ENCODE assay signal across 8 cellular contexts in the genomic region with DNA sequence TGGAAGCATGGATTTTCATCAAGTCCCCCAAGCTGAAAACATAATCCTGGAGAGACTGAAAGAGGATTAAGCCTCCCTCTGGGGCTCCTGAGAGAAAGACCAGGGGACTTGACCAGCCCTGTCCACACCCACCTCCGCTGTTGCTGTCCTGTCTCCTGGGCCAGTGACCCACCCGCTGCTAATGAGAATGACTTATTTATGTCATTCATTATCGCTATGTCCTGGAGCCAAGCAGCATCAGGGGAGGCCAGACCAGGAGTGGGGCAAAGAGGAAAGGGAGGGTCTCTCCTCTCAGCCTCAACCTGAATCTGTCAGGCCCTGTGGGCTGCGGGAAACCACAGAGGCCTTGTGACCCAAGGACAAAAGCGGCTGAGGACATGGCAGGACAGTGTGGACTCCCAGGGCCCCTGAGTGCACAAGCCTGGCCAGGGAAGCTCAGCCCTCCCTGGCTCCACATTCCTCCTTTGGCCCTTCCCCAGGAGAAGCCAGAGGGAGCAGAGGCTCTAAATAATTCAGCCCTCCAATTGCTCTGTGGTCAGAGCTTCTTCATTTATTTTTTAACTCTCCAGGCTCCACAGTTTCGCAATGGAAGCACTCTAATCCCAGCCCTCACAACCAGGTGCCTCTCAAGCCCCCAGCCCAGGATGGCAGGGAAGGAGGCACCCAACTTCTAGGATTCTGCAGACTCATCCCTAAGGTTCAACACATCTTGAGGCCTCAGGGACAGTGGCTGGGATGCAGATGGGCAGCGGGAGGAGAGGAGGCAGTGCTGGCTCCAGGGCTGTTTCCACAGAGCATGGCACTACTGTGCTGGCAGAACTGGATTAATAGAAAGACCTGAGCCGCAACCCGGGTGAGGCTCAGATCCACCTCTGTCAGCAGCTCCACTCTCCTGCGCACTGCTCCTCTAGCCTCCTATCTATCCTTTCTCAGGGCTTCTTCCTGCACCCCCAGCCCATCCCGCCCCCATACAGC. TPM values are rescaled to one million over a fixed set of nuclear protein-coding genes. Genes with fewer than 3 reads are reported as not detected.
DNase-seq lines count a peak whose midpoint lies in the region; ATAC-seq, FAIRE-seq and TF ChIP-seq lines count a peak whose summit lies in the region.

No MANE protein-coding gene starts in this region.

- H3K4me2 ChIP-seq in H1 (ENCODE audit: insufficient read depth in 1 of 2, low read depth in 2 of 2, low read length in 2 of 2): peak overlapping the region; percentile 14 to 34; a peak in 2 of 4 replicates

- 88% methylated on average over 10 of the region's 11 CpGs; no CpG with 5 or more reads in 1 of the 2 experiments for WGBS in H1 (ENCODE audit: extremely low coverage in 1 of 2, insufficient coverage in 1 of 2, insufficient read length in 1 of 2, insufficient replicate concordance in 2 of 2, low coverage in 1 of 2, low lambda C conversion rate in 2 of 2, missing lambda C conversion rate in 1 of 2), 2 experiments

- no peak overlapping the region for H2BK120ac ChIP-seq in H1 (replicated peaks; ENCODE audit: low read depth, low read length)

- no peak for TF ChIP-seq CTCF in H1 (IDR thresholded peaks at IDR 0.05; ENCODE audit: control extremely low read depth in 1 of 3, insufficient read depth in 1 of 3, low read depth in 1 of 3, low read length in 3 of 3)

- peak overlapping the region in 2 of 4 experiments; percentile 28 to 35; a peak in 2 of 7 replicates for H3K9ac ChIP-seq in H1 (replicated peaks in 1 of 4; ENCODE audit: extremely low read depth in 1 of 4, low read depth in 3 of 4, low read length in 3 of 4)

- no peaks in the 10 kb centered on the region for H3K36me3 Mint-ChIP-seq in activated naive CD8-positive, alpha-beta T cell treated with anti-CD3 and anti-CD28 coated beads, Interleukin-2, amount 50 U/mL, for 24 hours (ENCODE audit: low read depth)

- H4K8ac ChIP-seq in H1 (ENCODE audit: extremely low read depth, insufficient read depth, low read length): peak overlapping the region; percentile 63; the same call in 1 of the 2 replicates

- peak overlapping the region; percentile 90; the same call in 1 of the 2 replicates for H2AK5ac ChIP-seq in H1 (ENCODE audit: low read depth, low read length)

- peak overlapping the region; percentile 99 for H2BK15ac ChIP-seq in H1 (ENCODE audit: low read length)

- H4K5ac ChIP-seq in H1 (ENCODE audit: insufficient read length, low read depth, low read length): peak overlapping the region; percentile 2

- H3K4me3 ChIP-seq in H1 (ENCODE audit: extremely low read depth in 1 of 4, insufficient read depth in 2 of 4, low read depth in 3 of 4, low read length in 4 of 4): no peak overlapping the region; a peak in 1 of 8 replicates

- peak overlapping the region; percentile 95 for H3K18ac ChIP-seq in H1 (ENCODE audit: extremely low read depth, low read length)

- peak overlapping the region; percentile 96 for H2BK12ac ChIP-seq in H1 (ENCODE audit: low read depth, low read length)

- H3K4me1 Mint-ChIP-seq in activated naive CD8-positive, alpha-beta T cell treated with anti-CD3 and anti-CD28 coated beads, Interleukin-2, amount 50 U/mL, for 24 hours: peaks cover 19% of the 10 kb centered on the region

- no peaks in the 10 kb centered on the region for H3K36me3 ChIP-seq in H1 (ENCODE audit: control insufficient read depth in 2 of 4, insufficient read depth in 4 of 4, low read length in 3 of 4)

- H3K4me3 Mint-ChIP-seq in activated naive CD8-positive, alpha-beta T cell treated with anti-CD3 and anti-CD28 coated beads, Interleukin-2, amount 50 U/mL, for 24 hours: no peak overlapping the region

- ATAC-seq in HG03045 (IDR thresholded peaks at IDR 0.05; ENCODE audit: unreplicated experiment) (no peak), HG02610 (IDR thresholded peaks at IDR 0.05; ENCODE audit: unreplicated experiment) (no peak)
- ATAC-seq in activated naive CD8-positive, alpha-beta T cell treated with anti-CD3 and anti-CD28 coated beads, Interleukin-2, amount 50 U/mL, for 24 hours: no peak

- DNase-seq in NOMO-1 treated with DMSO at 0.1 percent for 48 hours (lab: John Stamatoyannopoulos, UW; ENCODE audit: unreplicated experiment) (peak; percentile 53), NOMO-1 treated with dmso at 0.1 percent for 144 hours (lab: John Stamatoyannopoulos, UW; ENCODE audit: unreplicated experiment) (no peak), H1 (ENCODE audit: low read depth in 1 of 2, low spot score in 2 of 2) (no peak), middle frontal gyrus (ENCODE audit: extremely low spot score, low spot score) (peak; percentile 28), HTR-8/SVneo (ENCODE audit: insufficient read length, low spot score) (no peak)
- DNase-seq in activated naive CD8-positive, alpha-beta T cell treated with anti-CD3 and anti-CD28 coated beads, Interleukin-2, amount 50 U/mL, for 24 hours: no peak

- no peak overlapping the region for H3K14ac ChIP-seq in H1 (ENCODE audit: insufficient read length)

- no peaks in the 10 kb centered on the region for H3K9me3 Mint-ChIP-seq in activated naive CD8-positive, alpha-beta T cell treated with anti-CD3 and anti-CD28 coated beads, Interleukin-2, amount 50 U/mL, for 24 hours

- 0 out of 7 replicates have a peak, but pooled peaks cover 0 to 2% (median 0%) of the 10 kb centered on the region in 4 experiments for H3K27me3 ChIP-seq in H1 (replicated peaks in 1 of 4; ENCODE audit: control insufficient read depth in 3 of 4, extremely low read depth in 1 of 4, insufficient read depth in 3 of 4, low read length in 3 of 4)

- no peak overlapping the region for H2AFZ ChIP-seq in H1 (ENCODE audit: low read length)

- H3K23me2 ChIP-seq in H1 (ENCODE audit: low read depth, low read length): no peaks in the 10 kb centered on the region

- POLR2A ChIA-PET in H1 (lab: Charles Lee; ENCODE audit: partially characterized antibody): interaction anchor here (1.1 to 1.8 kb wide), 3 partner anchors 10 to 63 kb away, joined by 3 to 8 read pairs (median 4); no protein-coding TSS in a partner anchor

- no peaks in the 10 kb centered on the region for H3K9me3 ChIP-seq in H1 (ENCODE audit: insufficient read depth in 2 of 2, low read depth in 1 of 2, low read length in 1 of 2)

- no peak overlapping the region for H3K23ac ChIP-seq in H1 (ENCODE audit: insufficient read length)

- H3K27ac Mint-ChIP-seq in activated naive CD8-positive, alpha-beta T cell treated with anti-CD3 and anti-CD28 coated beads, Interleukin-2, amount 50 U/mL, for 24 hours: no peak overlapping the region

- no peaks in the 10 kb centered on the region for H3K79me2 ChIP-seq in H1 (ENCODE audit: control insufficient read depth in 1 of 2, insufficient read depth in 2 of 2, low read length in 2 of 2)

- CTCF ChIA-PET in H1 (lab: Charles Lee; ENCODE audit: partially characterized antibody): interaction anchor here (1.0 to 4.3 kb wide), 8 partner anchors 10 to 76 kb away, joined by 3 to 33 read pairs (median 4); a partner anchor contains a TSS

- no peaks in the 10 kb centered on the region for H3K79me1 ChIP-seq in H1 (ENCODE audit: low read depth, low read length)

- H4K20me1 ChIP-seq in H1 (replicated peaks in 1 of 2; ENCODE audit: control insufficient read depth in 1 of 2, insufficient read depth in 2 of 2, low read length in 2 of 2): no peaks in the 10 kb centered on the region

- H2BK5ac ChIP-seq in H1 (ENCODE audit: low read depth, low read length): peak overlapping the region; percentile 97

- H4K91ac ChIP-seq in H1 (replicated peaks; ENCODE audit: insufficient read length, low read length): peak overlapping the region; percentile 91

- FAIRE-seq in H1 (lab: Jason Lieb, UNC) (no peak), HTR-8/SVneo (lab: Jason Lieb, UNC) (no peak)

- TF ChIP-seq RAD21 in H1 (IDR thresholded peaks at IDR 0.05 in 1 of 2, conservative IDR thresholded peaks at IDR 0.05 in 1 of 2; ENCODE audit: low read depth in 2 of 2, low read length in 2 of 2): no peak

- peak overlapping the region; percentile 51 for H3K4ac ChIP-seq in H1 (replicated peaks; ENCODE audit: insufficient read length, low read depth, low read length)

- no peak overlapping the region for H3K56ac ChIP-seq in H1 (replicated peaks; ENCODE audit: insufficient read length, low read depth, low read length)

- no peak for TF ChIP-seq EP300 in H1 (IDR thresholded peaks at IDR 0.05; ENCODE audit: borderline replicate concordance in 1 of 2, low read depth in 2 of 2, low read length in 2 of 2)

- H3K27me3 Mint-ChIP-seq in activated naive CD8-positive, alpha-beta T cell treated with anti-CD3 and anti-CD28 coated beads, Interleukin-2, amount 50 U/mL, for 24 hours: peaks cover 19% of the 10 kb centered on the region

- peaks cover 6 to 15% (median 14%) of the 10 kb centered on the region in 4 experiments for H3K4me1 ChIP-seq in H1 (replicated peaks in 1 of 4; ENCODE audit: control insufficient read depth in 3 of 4, insufficient read depth in 4 of 4, low read length in 3 of 4)

- H3K27ac ChIP-seq in H1 (ENCODE audit: low read depth, low read length): peak overlapping the region; percentile 64

- no peak for TF ChIP-seq POLR2A in H1 (IDR thresholded peaks at IDR 0.05; ENCODE audit: control extremely low read depth in 1 of 2, low read depth in 2 of 2, low read length in 2 of 2)

- H2BK20ac ChIP-seq in H1 (ENCODE audit: low read length): peak overlapping the region; percentile 95

TF ChIP-seq in H1, 55 proteins besides CTCF, POLR2A, EP300 and RAD21 (continues in another document):
- peak; percentile 22; the same call in 1 of the 2 replicates for TF ChIP-seq CEBPB (IDR thresholded peaks at IDR 0.05; ENCODE audit: low read depth, low read length)

RNA-seq across cellular contexts. Expression of a gene that starts 19.1 kb away (rescaled TPM):
- total RNA-seq in H1 (2021; fragmentation: NEBNext Ultra II Directional; extraction: Animal tissue kit (Norgen Biotek cat#: 25700)): 7.8 and 10.7 TPM in 2 replicates
- polyA plus RNA-seq in H1 (2011; rRNA removed): 4.0 and 6.7 TPM in 2 replicates
- polyA plus RNA-seq in H1 (2011; cell fraction: cytosol; rRNA removed): 5.2 TPM
- 12.0 TPM for polyA plus RNA-seq in H1 (2011; cell fraction: nucleus; rRNA removed)
- 3.4 to 9.6 TPM (median 7.3 TPM) in 4 replicates for polyA plus RNA-seq in H1 (2012, experiment 1 of 2)
- polyA plus RNA-seq in H1 (2012, experiment 2 of 2): 4.9 TPM
- polyA plus RNA-seq in H1 (2013, experiment 1 of 2): 5.8 TPM
- polyA plus RNA-seq in H1 (2013, experiment 2 of 2): 5.8 TPM
- polyA minus RNA-seq in H1 (2011; rRNA and poly(A)+ RNA removed): 4.1 and 5.1 TPM in 2 replicates
- polyA minus RNA-seq in H1 (2011; cell fraction: cytosol; rRNA and poly(A)+ RNA removed): 2.2 TPM
- 4.1 TPM for polyA minus RNA-seq in H1 (2011; cell fraction: nucleus; rRNA and poly(A)+ RNA removed)

RNA-seq across cellular contexts. Expression of a gene that starts 51.9 kb away (rescaled TPM):
- total RNA-seq in H1 (2021; fragmentation: NEBNext Ultra II Directional; extraction: Animal tissue kit (Norgen Biotek cat#: 25700)): 56.7 and 61.9 TPM in 2 replicates
- 21.5 and 28.9 TPM in 2 replicates for polyA plus RNA-seq in H1 (2011; rRNA removed)
- polyA plus RNA-seq in H1 (2011; cell fraction: cytosol; rRNA removed): 25.3 TPM
- polyA plus RNA-seq in H1 (2011; cell fraction: nucleus; rRNA removed): 29.8 TPM
- polyA plus RNA-seq in H1 (2012, experiment 1 of 2): 33.3 to 43.5 TPM (median 39.8 TPM) in 4 replicates
- polyA plus RNA-seq in H1 (2012, experiment 2 of 2): 5.7 TPM
- 39.2 TPM for polyA plus RNA-seq in H1 (2013, experiment 1 of 2)
- 38.4 TPM for polyA plus RNA-seq in H1 (2013, experiment 2 of 2)
- polyA minus RNA-seq in H1 (2011; rRNA and poly(A)+ RNA removed): 81.4 and 108 TPM in 2 replicates
- 35.6 TPM for polyA minus RNA-seq in H1 (2011; cell fraction: cytosol; rRNA and poly(A)+ RNA removed)
- polyA minus RNA-seq in H1 (2011; cell fraction: nucleus; rRNA and poly(A)+ RNA removed): 51.1 TPM

Comparison
In these comparisons a context has a peak if more than half of its experiments do, and no peak if none do; other contexts are left out.
1. DNase-seq: peak in NOMO-1 treated with DMSO at 0.1 percent for 48 hours (single experiment) and middle frontal gyrus (single experiment); none in NOMO-1 treated with dmso at 0.1 percent for 144 hours (single experiment), H1 (0 of 2), HTR-8/SVneo (single experiment) and activated naive CD8-positive, alpha-beta T cell treated with anti-CD3 and anti-CD28 coated beads, Interleukin-2, amount 50 U/mL, for 24 hours (single experiment).